ENCODE assay signal across 23 cellular contexts in the genomic region with DNA sequence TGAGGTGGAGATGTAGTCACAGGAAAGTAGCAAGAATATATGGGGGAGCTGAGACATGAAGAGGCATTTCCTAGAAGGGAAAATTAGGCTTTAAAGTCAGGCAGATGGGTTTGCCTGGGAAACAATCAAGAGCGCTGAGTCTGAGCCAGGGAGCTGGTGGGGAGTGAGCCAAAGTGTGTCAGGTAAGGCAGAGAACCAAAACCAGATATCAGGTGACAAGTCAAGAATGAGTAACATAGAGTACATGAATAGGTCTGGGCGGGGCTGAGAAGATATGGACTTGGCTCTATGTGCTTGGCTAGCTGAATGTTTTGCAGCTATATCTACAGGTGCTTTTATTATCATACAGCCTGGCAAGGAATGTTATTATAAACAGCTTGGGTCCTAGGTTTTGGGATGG. TPM values are rescaled to one million over a fixed set of nuclear protein-coding genes. Genes with fewer than 3 reads are reported as not detected.
A peak's percentile ranks its signal among the peaks of the same experiment; 100 is the strongest.
DNase-seq lines count a peak whose midpoint lies in the region; ATAC-seq, FAIRE-seq and TF ChIP-seq lines count a peak whose summit lies in the region.
"Had no signal": no experiment of that assay in that cellular context is flagged by ENCODE, and none has a peak within 500 bp of the region (broad histone marks: within the 10 kb centered on the region; RNA-seq: fewer than 3 reads in every experiment).

No MANE protein-coding gene starts in this region.

- WGBS in small intestine, 3 donors = 20 to 85% (median 29%) methylated on average over 2 of the region's 2 CpGs
- 69% methylated on average over 2 of the region's 2 CpGs for WGBS in right lobe of liver (ENCODE audit: insufficient coverage, low coverage, low lambda C conversion rate, missing lambda C conversion rate)

- DNase-seq in HL-60 (ENCODE audit: low read depth in 1 of 2, low spot score in 1 of 2) = no peak
- peak; percentile 87 for DNase-seq in NCI-H2171 treated with DMSO at 0.1 percent for 48 hours (lab: John Stamatoyannopoulos, UW)
- peak; percentile 13 for DNase-seq in cerebellum (ENCODE audit: low spot score)
- DNase-seq in small intestine = peak; percentile 6
- DNase-seq in C1 segment of cervical spinal cord (lab: John Stamatoyannopoulos, UW) = no peak
- no peak for DNase-seq in right lobe of liver
- DNase-seq: CD4-positive, alpha-beta T cell; effector memory CD4-positive, alpha-beta T cell; HCEC 1CT; kidney; NCI-H2029 treated with DMSO at 0.1 percent for 48 hours; NCI-H524 treated with DMSO at 0.1 percent for 48 hours; sigmoid colon; stimulated activated CD4-positive, alpha-beta T cell treated with anti-CD3 and anti-CD28 coated beads, Interleukin-4, amount 100 ng/mL, for 1 hour had no signal

- intact Hi-C loops in right lobe of liver (cut with DNase I) = no loop called here

- H3K27me3 ChIP-seq in HL-60 (ENCODE audit: insufficient read depth, poor library complexity, severe bottlenecking) = no peaks in the 10 kb centered on the region
- H3K27me3 ChIP-seq in small intestine (ENCODE audit: control insufficient read depth in 2 of 2, insufficient read depth in 2 of 2, low read length in 2 of 2) = no peaks in the 10 kb centered on the region
- H3K27me3 ChIP-seq in right lobe of liver = no peaks in the 10 kb centered on the region
- H3K27me3 ChIP-seq: esophagus muscularis mucosa, sigmoid colon, tibial artery had no signal

- TF ChIP-seq CTCF in HL-60 (IDR thresholded peaks at IDR 0.05; ENCODE audit: insufficient read depth, low read length) (no peak), right lobe of liver (IDR thresholded peaks at IDR 0.05) (no peak)

- ATAC-seq in HG03342 (IDR thresholded peaks at IDR 0.05; ENCODE audit: unreplicated experiment) = no peak
- ATAC-seq in right lobe of liver = no peak
- ATAC-seq: activated CD4-positive, alpha-beta T cell treated with anti-CD3 and anti-CD28 coated beads for 36 hours; Panc1 had no signal

- 0 out of 2 replicates have a peak overlapping the region, but pooled peaks have one; percentile 9 for H3K27ac ChIP-seq in HL-60 (replicated peaks)
- H3K27ac ChIP-seq in small intestine (ENCODE audit: low read depth in 1 of 2, low read length in 1 of 2) = no peak overlapping the region
- no peak overlapping the region for H3K27ac ChIP-seq in right lobe of liver
- H3K27ac ChIP-seq: coronary artery, esophagus muscularis mucosa, psoas muscle had no signal

- no peak for TF ChIP-seq POLR2A in right lobe of liver (IDR thresholded peaks at IDR 0.05)

- no peak for FAIRE-seq in small intestine (lab: Jason Lieb, UNC)
- FAIRE-seq: kidney had no signal

- H3K9me3 ChIP-seq in small intestine (ENCODE audit: control insufficient read depth, low read depth) (no peaks in the 10 kb centered on the region), right lobe of liver (no peaks in the 10 kb centered on the region)
- H3K9me3 ChIP-seq: esophagus muscularis mucosa, psoas muscle, sigmoid colon, tibial artery had no signal

- H3K36me3 ChIP-seq in small intestine (ENCODE audit: control insufficient read depth in 2 of 2, insufficient read depth in 2 of 2, low read length in 2 of 2) (no peaks in the 10 kb centered on the region), right lobe of liver (no peaks in the 10 kb centered on the region)
- H3K36me3 ChIP-seq: esophagus muscularis mucosa, sigmoid colon, tibial artery had no signal

- H3K4me3 ChIP-seq in HL-60 (replicated peaks; ENCODE audit: insufficient read depth, low read length) (no peak overlapping the region), small intestine (ENCODE audit: low read depth in 1 of 2, low read length in 2 of 2) (no peak overlapping the region), right lobe of liver (no peak overlapping the region)
- H3K4me3 ChIP-seq: coronary artery, esophagus muscularis mucosa, psoas muscle, sigmoid colon, tibial artery had no signal

- H3K4me1 ChIP-seq in small intestine (ENCODE audit: control insufficient read depth in 2 of 2, insufficient read depth in 1 of 2, low read depth in 1 of 2, low read length in 1 of 2) = no peaks in the 10 kb centered on the region
- peaks cover 0 to 4% (median 0%) of the 10 kb centered on the region in 4 donors for H3K4me1 ChIP-seq in right lobe of liver
- H3K4me1 ChIP-seq: psoas muscle had no signal

RNA-seq across cellular contexts. Expression of gene GPR141, which starts 49.3 kb away (rescaled TPM):
- total RNA-seq in cerebellum = not detected
- 1 to 10 TPM in 1 of 3 donors, under 1 TPM in 1, not detected in 1; 0.13 to 1.1 TPM for polyA plus RNA-seq in small intestine
- under 1 TPM in 2 of 6 experiments, not detected in 4; 0.51 to 0.60 TPM for total RNA-seq in right lobe of liver
- total RNA-seq: activated CD4-positive, alpha-beta T cell treated with anti-CD3 and anti-CD28 coated beads for 36 hours; activated naive CD4-positive, alpha-beta T cell treated with anti-CD3 and anti-CD28 coated beads, Interleukin-2, amount 50 U/mL, for 72 hours; CD4-positive, alpha-beta T cell; HepG2; psoas muscle had no signal
- polyA plus RNA-seq: HepG2, psoas muscle had no signal

Comparison
In these comparisons a context has a peak if more than half of its experiments do, and no peak if none do; other contexts are left out.
1. DNase-seq: peak in NCI-H2171 treated with DMSO at 0.1 percent for 48 hours (single experiment), cerebellum (single experiment) and small intestine (single experiment); none in HL-60 (0 of 2), C1 segment of cervical spinal cord (0 of 14) and right lobe of liver (0 of 3).